Comparison of ENCODE assay signal across 8 cellular contexts in genomic region chr9:21994996-21995651, GRCh38. TPM values are rescaled to one million over a fixed set of nuclear protein-coding genes. Genes with fewer than 3 reads are reported as not detected.
A peak's percentile ranks its signal among the peaks of the same experiment; 100 is the strongest.
DNase-seq lines count a peak whose midpoint lies in the region; ATAC-seq and TF ChIP-seq lines count a peak whose summit lies in the region.

No MANE protein-coding gene starts in this region.

- H3K27me3 ChIP-seq in SJSA1 (replicated peaks) (no peaks in the 10 kb centered on the region), right atrium auricular region (peaks cover 0 to 19% of the 10 kb centered on the region in 2 donors)

- ATAC-seq in GM21723 (IDR thresholded peaks at IDR 0.05; ENCODE audit: unreplicated experiment), result peak; percentile 90
- ATAC-seq in activated naive CD8-positive, alpha-beta T cell treated with anti-CD3 and anti-CD28 coated beads, Interleukin-2, amount 50 U/mL, for 24 hours, result peak; percentile 69

- H3K9me3 Mint-ChIP-seq in activated naive CD8-positive, alpha-beta T cell treated with anti-CD3 and anti-CD28 coated beads, Interleukin-2, amount 50 U/mL, for 24 hours, result no peaks in the 10 kb centered on the region

- TF ChIP-seq EP300 in Ishikawa (IDR thresholded peaks at IDR 0.05; ENCODE audit: borderline replicate concordance), result no peak

- H3K27me3 Mint-ChIP-seq in activated naive CD8-positive, alpha-beta T cell treated with anti-CD3 and anti-CD28 coated beads, Interleukin-2, amount 50 U/mL, for 24 hours, result peaks cover 40% of the 10 kb centered on the region

- TF ChIP-seq CTCF in right atrium auricular region (IDR thresholded peaks at IDR 0.05), result no peak

- H3K27ac ChIP-seq in SJSA1 (peak overlapping the region; percentile 94), right atrium auricular region (peak overlapping the region; percentile 58 to 79)

- H3K9me3 ChIP-seq in SJSA1 (replicated peaks) (no peaks in the 10 kb centered on the region), right atrium auricular region (no peaks in the 10 kb centered on the region)

- no peak for TF ChIP-seq RAD21 in Ishikawa (IDR thresholded peaks at IDR 0.05; ENCODE audit: low read depth)

- H3K4me3 ChIP-seq in SJSA1, result peak overlapping the region; percentile 80
- H3K4me3 ChIP-seq in right atrium auricular region, result peak overlapping the region; percentile 64 to 72

- peaks cover 23% of the 10 kb centered on the region for H3K4me1 ChIP-seq in SJSA1 (replicated peaks)
- H3K4me1 ChIP-seq in right atrium auricular region, result peaks cover 0 to 18% of the 10 kb centered on the region in 2 donors

- peaks cover 17% of the 10 kb centered on the region for H3K4me1 Mint-ChIP-seq in activated naive CD8-positive, alpha-beta T cell treated with anti-CD3 and anti-CD28 coated beads, Interleukin-2, amount 50 U/mL, for 24 hours

- peaks cover 2% of the 10 kb centered on the region for H3K36me3 Mint-ChIP-seq in activated naive CD8-positive, alpha-beta T cell treated with anti-CD3 and anti-CD28 coated beads, Interleukin-2, amount 50 U/mL, for 24 hours (ENCODE audit: low read depth)

- H3K36me3 ChIP-seq in SJSA1 (peaks cover 32% of the 10 kb centered on the region), right atrium auricular region (no peaks in the 10 kb centered on the region)

- peak overlapping the region; percentile 93 for H3K4me3 Mint-ChIP-seq in activated naive CD8-positive, alpha-beta T cell treated with anti-CD3 and anti-CD28 coated beads, Interleukin-2, amount 50 U/mL, for 24 hours

- DNase-seq in GF-D8 (lab: John Stamatoyannopoulos, UW), result peak; percentile 16
- peak; percentile 73 to 74 for DNase-seq in SJSA1 (ENCODE audit: low read depth in 1 of 2, low spot score in 2 of 2)
- peak; percentile 77 for DNase-seq in activated naive CD8-positive, alpha-beta T cell treated with anti-CD3 and anti-CD28 coated beads, Interleukin-2, amount 50 U/mL, for 24 hours
- peak; percentile 66 for DNase-seq in right atrium auricular region (ENCODE audit: low spot score)
- peak; percentile 36 for DNase-seq in putamen (ENCODE audit: low spot score)
- no peak for DNase-seq in HPDE6-E6E7 (ENCODE audit: extremely low spot score)

- H3K27ac Mint-ChIP-seq in activated naive CD8-positive, alpha-beta T cell treated with anti-CD3 and anti-CD28 coated beads, Interleukin-2, amount 50 U/mL, for 24 hours, result peak overlapping the region; percentile 85

TF ChIP-seq in Ishikawa, 13 proteins besides CTCF, POLR2A, EP300 and RAD21:
- TF ChIP-seq REST (IDR thresholded peaks at IDR 0.05; ENCODE audit: low read depth) (no peak), CREB1 (IDR thresholded peaks at IDR 0.05; ENCODE audit: low read depth) (0 out of 2 replicates have a peak, but pooled peaks have one; percentile 7), CEBPB (IDR thresholded peaks at IDR 0.05) (no peak), TAF1 (IDR thresholded peaks at IDR 0.05; ENCODE audit: low read depth) (peak; percentile 50), ZBTB7A (IDR thresholded peaks at IDR 0.05; ENCODE audit: low read depth) (peak; percentile 88; the same call in 1 of the 2 replicates)

RNA-seq across cellular contexts. Expression of gene CDKN2B-AS1, which starts 0.5 kb away (rescaled TPM):
- 2.6 and 7.5 TPM in 2 replicates for total RNA-seq in SJSA1 (2014; rRNA removed; shearing (Covaris generic))
- total RNA-seq in right atrium auricular region, result not detected

RNA-seq across cellular contexts. Expression of gene CDKN2A, which starts 0.9 kb away (rescaled TPM):
- total RNA-seq in SJSA1 (2014; rRNA removed; shearing (Covaris generic)), result 198 and 290 TPM in 2 replicates
- total RNA-seq in right atrium auricular region, result 1 to 10 TPM in 1 of 2 donors, not detected in 1; 1.3 TPM

RNA-seq across cellular contexts. Expression of gene CDKN2B, which starts 14.0 kb away (rescaled TPM):
- total RNA-seq in SJSA1 (2014; rRNA removed; shearing (Covaris generic)), result 22.3 and 29.6 TPM in 2 replicates
- 1 to 10 TPM; 2.5 to 3.9 TPM for total RNA-seq in right atrium auricular region

Comparison
In these comparisons a context has a peak if more than half of its experiments do, and no peak if none do; other contexts are left out.
1. RNA of gene CDKN2A, which starts 0.9 kb away (total RNA-seq): 198 to 290 TPM in SJSA1; 1.3 TPM in right atrium auricular region; every median in the first group is over 10 times any median in the second.